In the genomic region with DNA sequence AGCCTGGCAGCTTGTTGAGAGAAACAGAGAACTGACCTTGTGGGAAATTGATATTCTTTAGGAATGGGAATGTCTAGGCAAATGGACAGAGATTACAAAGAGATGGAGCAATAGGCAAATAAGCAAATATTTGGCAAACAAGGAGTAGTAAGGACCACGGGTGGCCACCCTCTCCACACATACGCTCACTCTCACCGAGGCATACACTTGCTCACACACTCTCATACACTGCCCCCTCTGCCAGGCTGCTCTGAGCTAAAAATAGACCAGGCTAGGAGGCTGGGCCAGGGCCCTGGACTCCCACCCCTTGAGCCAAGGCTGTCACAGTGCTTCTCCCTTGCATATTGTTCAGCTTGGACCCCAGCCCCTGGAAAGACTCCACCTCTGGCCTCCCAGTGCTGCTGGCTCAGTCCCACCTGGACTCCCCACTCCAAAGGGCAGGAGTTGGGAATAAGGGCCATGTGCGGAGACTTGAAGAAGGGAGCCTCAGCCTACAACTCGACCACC, we compare ENCODE assay signal across 15 cellular contexts. TPM values are rescaled to one million over a fixed set of nuclear protein-coding genes. Genes with fewer than 3 reads are reported as not detected.
DNase-seq lines count a peak whose midpoint lies in the region; ATAC-seq and TF ChIP-seq lines count a peak whose summit lies in the region.
"Had no signal": no experiment of that assay in that cellular context is flagged by ENCODE, and none has a peak within 500 bp of the region (broad histone marks: within the 10 kb centered on the region; RNA-seq: fewer than 3 reads in every experiment).

No MANE protein-coding gene starts in this region.

- peak overlapping the region; percentile 76 for H3K4me3 Mint-ChIP-seq in progenitor cell of endocrine pancreas (ENCODE audit: low read depth)
- no peak overlapping the region for H3K4me3 Mint-ChIP-seq in activated CD4-positive, alpha-beta T cell treated with anti-CD3 and anti-CD28 coated beads, Interleukin-2, amount 10 ng/mL, durations not matched to agents 7 days and 5 days
- H3K4me3 Mint-ChIP-seq: memory B cell had no signal

- H3K4me3 ChIP-seq in H7 (ENCODE audit: insufficient read depth, low read depth, low read length) = peak overlapping the region; percentile 74
- no peak overlapping the region for H3K4me3 ChIP-seq in body of pancreas
- H3K4me3 ChIP-seq in iPS DF 6.9 (ENCODE audit: low read length) = peak overlapping the region; percentile 79; the same call in 1 of the 2 replicates

- TF ChIP-seq CTCF in body of pancreas (IDR thresholded peaks at IDR 0.05) (no peak), progenitor cell of endocrine pancreas (IDR thresholded peaks at IDR 0.05; ENCODE audit: unreplicated experiment) (no peak)

- peaks cover 56% of the 10 kb centered on the region for H3K27me3 Mint-ChIP-seq in progenitor cell of endocrine pancreas
- peaks cover 70% of the 10 kb centered on the region for H3K27me3 Mint-ChIP-seq in activated CD4-positive, alpha-beta T cell treated with anti-CD3 and anti-CD28 coated beads, Interleukin-2, amount 10 ng/mL, durations not matched to agents 7 days and 5 days

- ATAC-seq in body of pancreas = no peak
- ATAC-seq in activated naive CD4-positive, alpha-beta T cell treated with anti-CD3 and anti-CD28 coated beads, Interleukin-2, amount 50 U/mL, for 72 hours = no peak

- H3K4me1 Mint-ChIP-seq in progenitor cell of endocrine pancreas (ENCODE audit: low read depth) = peaks cover 34% of the 10 kb centered on the region
- H3K4me1 Mint-ChIP-seq in activated CD4-positive, alpha-beta T cell treated with anti-CD3 and anti-CD28 coated beads, Interleukin-2, amount 10 ng/mL, durations not matched to agents 7 days and 5 days = peaks cover 7% of the 10 kb centered on the region

- H3K27ac ChIP-seq in body of pancreas = no peak overlapping the region
- H3K27ac ChIP-seq in iPS DF 6.9 (ENCODE audit: low read length) = no peak overlapping the region

- peaks cover 4% of the 10 kb centered on the region for H3K36me3 Mint-ChIP-seq in progenitor cell of endocrine pancreas (ENCODE audit: insufficient read depth)
- H3K36me3 Mint-ChIP-seq in activated CD4-positive, alpha-beta T cell treated with anti-CD3 and anti-CD28 coated beads, Interleukin-2, amount 10 ng/mL, durations not matched to agents 7 days and 5 days (ENCODE audit: low read depth) = no peaks in the 10 kb centered on the region
- H3K36me3 Mint-ChIP-seq in activated naive CD4-positive, alpha-beta T cell treated with anti-CD3 and anti-CD28 coated beads, Interleukin-2, amount 50 U/mL, for 72 hours = no peaks in the 10 kb centered on the region
- H3K36me3 Mint-ChIP-seq: CD4-positive, CD25-positive, alpha-beta regulatory T cell; memory B cell had no signal

- H3K9me3 Mint-ChIP-seq in progenitor cell of endocrine pancreas (ENCODE audit: low read depth) = no peaks in the 10 kb centered on the region
- no peaks in the 10 kb centered on the region for H3K9me3 Mint-ChIP-seq in activated CD4-positive, alpha-beta T cell treated with anti-CD3 and anti-CD28 coated beads, Interleukin-2, amount 10 ng/mL, durations not matched to agents 7 days and 5 days
- H3K9me3 Mint-ChIP-seq in activated naive CD4-positive, alpha-beta T cell treated with anti-CD3 and anti-CD28 coated beads, Interleukin-2, amount 50 U/mL, for 72 hours = no peaks in the 10 kb centered on the region
- H3K9me3 Mint-ChIP-seq: memory B cell had no signal

- intact Hi-C loops in body of pancreas (cut with DNase I) = loop anchor here (10.0 kb wide), 1 partner anchor 377 kb away; no protein-coding TSS in a partner anchor

- WGBS in body of pancreas, 2 donors = 16 to 34% methylated on average over 5 of the region's 5 CpGs
- WGBS in iPS DF 6.9 (ENCODE audit: insufficient coverage, insufficient read length) = no CpG with 5 or more reads among the region's 5 CpGs

- peak; percentile 60 for DNase-seq in H7
- peak in 3 of 4 donors; percentile 39 to 49 (median 44) for DNase-seq in body of pancreas
- no peak for DNase-seq in iPS DF 6.9 (ENCODE audit: low read depth, low spot score)
- DNase-seq in progenitor cell of endocrine pancreas (ENCODE audit: low spot score, unreplicated experiment) = no peak
- DNase-seq in activated CD4-positive, alpha-beta T cell treated with anti-CD3 and anti-CD28 coated beads, Interleukin-2, amount 10 ng/mL, durations not matched to agents 7 days and 5 days = no peak
- no peak for DNase-seq in Kasumi-1 (lab: John Stamatoyannopoulos, UW)
- no peak for DNase-seq in activated T-cell treated with anti-CD3 and anti-CD28 coated beads for 4 hours
- DNase-seq in activated naive CD4-positive, alpha-beta T cell treated with anti-CD3 and anti-CD28 coated beads, Interleukin-2, amount 50 U/mL, for 72 hours (ENCODE audit: low spot score in 2 of 2) = no peak
- DNase-seq: activated effector memory CD4-positive, alpha-beta T cell treated with anti-CD3 and anti-CD28 coated beads, Interleukin-2, amount 50 U/mL, for 16 hours; CD4-positive, CD25-positive, alpha-beta regulatory T cell; NCI-H146; stimulated activated CD4-positive, alpha-beta T cell treated with anti-CD3 and anti-CD28 coated beads, Interleukin-2, amount 100 ng/mL, for 24 hours had no signal

- peaks cover 18% of the 10 kb centered on the region for H3K4me1 ChIP-seq in body of pancreas
- peaks cover 10% of the 10 kb centered on the region; the same call in 1 of the 2 replicates for H3K4me1 ChIP-seq in iPS DF 6.9 (ENCODE audit: control insufficient read depth, insufficient read depth, low read length)

- H3K27me3 ChIP-seq in H7 (ENCODE audit: control insufficient read depth, insufficient read depth, low read length) (peaks cover 32% of the 10 kb centered on the region), body of pancreas (no peaks in the 10 kb centered on the region), iPS DF 6.9 (ENCODE audit: control insufficient read depth, insufficient read depth, low read length) (peaks cover 16% of the 10 kb centered on the region; the same call in 1 of the 2 replicates)

- no peak overlapping the region for H3K27ac Mint-ChIP-seq in progenitor cell of endocrine pancreas
- H3K27ac Mint-ChIP-seq in activated CD4-positive, alpha-beta T cell treated with anti-CD3 and anti-CD28 coated beads, Interleukin-2, amount 10 ng/mL, durations not matched to agents 7 days and 5 days = no peak overlapping the region
- H3K27ac Mint-ChIP-seq in activated naive CD4-positive, alpha-beta T cell treated with anti-CD3 and anti-CD28 coated beads, Interleukin-2, amount 50 U/mL, for 72 hours = no peak overlapping the region
- H3K27ac Mint-ChIP-seq: CD4-positive, CD25-positive, alpha-beta regulatory T cell; memory B cell had no signal

- POLR2A ChIA-PET in activated CD4-positive, alpha-beta T cell treated with anti-CD3 and anti-CD28 coated beads, Interleukin-2, amount 10 ng/mL, durations not matched to agents 7 days and 5 days (lab: Charles Lee) = no interaction called here

- H3K9me3 ChIP-seq in body of pancreas (no peaks in the 10 kb centered on the region), iPS DF 6.9 (ENCODE audit: control insufficient read depth, insufficient read depth, low read length) (no peaks in the 10 kb centered on the region)

- CTCF ChIA-PET in activated CD4-positive, alpha-beta T cell treated with anti-CD3 and anti-CD28 coated beads, Interleukin-2, amount 10 ng/mL, durations not matched to agents 7 days and 5 days (lab: Charles Lee) = interaction anchor here (1.0 to 1.3 kb wide), 2 partner anchors 10 to 20 kb away, joined by 3 to 4 read pairs; no protein-coding TSS in a partner anchor

- no peaks in the 10 kb centered on the region for H3K36me3 ChIP-seq in H7 (replicated peaks; ENCODE audit: control insufficient read depth, insufficient read depth, low read length)
- H3K36me3 ChIP-seq in body of pancreas (replicated peaks in 1 of 2; ENCODE audit: insufficient read depth in 1 of 2, low read depth in 2 of 2) = no peaks in the 10 kb centered on the region
- H3K36me3 ChIP-seq in iPS DF 6.9 (ENCODE audit: control insufficient read depth, insufficient read depth, low read length) = no peaks in the 10 kb centered on the region

- TF ChIP-seq POLR2A in body of pancreas (IDR thresholded peaks at IDR 0.05) = no peak

RNA-seq across cellular contexts. Expression of a gene that starts 1.1 kb away (rescaled TPM):
- 23.8 and 24.3 TPM in 2 replicates for total RNA-seq in H7 (2014; rRNA removed; shearing (Covaris generic))
- 10 to 100 TPM in 1 of 2 donors, 1 to 10 TPM in 1; 3.6 to 51.4 TPM for total RNA-seq in body of pancreas
- total RNA-seq in progenitor cell of endocrine pancreas = 22.1 and 22.3 TPM in 2 replicates
- not detected for total RNA-seq in activated CD4-positive, alpha-beta T cell treated with anti-CD3 and anti-CD28 coated beads, Interleukin-2, amount 10 ng/mL, durations not matched to agents 7 days and 5 days
- total RNA-seq in activated naive CD4-positive, alpha-beta T cell treated with anti-CD3 and anti-CD28 coated beads, Interleukin-2, amount 50 U/mL, for 72 hours = not detected
- total RNA-seq: CD4-positive, CD25-positive, alpha-beta regulatory T cell; endothelial cell of umbilical vein had no signal

RNA-seq across cellular contexts. Expression of a gene that starts 38.0 kb away (rescaled TPM):
- total RNA-seq in H7 (2014; rRNA removed; shearing (Covaris generic)) = 5.0 and 7.7 TPM in 2 replicates
- total RNA-seq in body of pancreas = 1 to 10 TPM; 1.8 to 6.6 TPM
- 0.71 and 0.81 TPM in 2 replicates for total RNA-seq in progenitor cell of endocrine pancreas
- 10 to 100 TPM; 21.4 to 21.7 TPM for total RNA-seq in activated CD4-positive, alpha-beta T cell treated with anti-CD3 and anti-CD28 coated beads, Interleukin-2, amount 10 ng/mL, durations not matched to agents 7 days and 5 days
- total RNA-seq in activated naive CD4-positive, alpha-beta T cell treated with anti-CD3 and anti-CD28 coated beads, Interleukin-2, amount 50 U/mL, for 72 hours = 10 to 100 TPM; 24.1 to 33.6 TPM
- total RNA-seq: endothelial cell of umbilical vein had no signal

RNA-seq across cellular contexts. Expression of a gene that starts 47.3 kb away (rescaled TPM):
- not detected in 2 replicates for total RNA-seq in H7 (2014; rRNA removed; shearing (Covaris generic))
- total RNA-seq in body of pancreas (not detected), progenitor cell of endocrine pancreas (not detected in 2 replicates)
- total RNA-seq in activated CD4-positive, alpha-beta T cell treated with anti-CD3 and anti-CD28 coated beads, Interleukin-2, amount 10 ng/mL, durations not matched to agents 7 days and 5 days = not detected
- total RNA-seq in activated naive CD4-positive, alpha-beta T cell treated with anti-CD3 and anti-CD28 coated beads, Interleukin-2, amount 50 U/mL, for 72 hours = not detected
- total RNA-seq: CD4-positive, CD25-positive, alpha-beta regulatory T cell; endothelial cell of umbilical vein; urinary bladder had no signal

Comparison
In these comparisons a context has a peak if more than half of its experiments do, and no peak if none do; other contexts are left out.
1. DNase-seq: peak in H7 (single experiment) and body of pancreas (3 of 4); none in iPS DF 6.9 (single experiment), progenitor cell of endocrine pancreas (single experiment), activated CD4-positive, alpha-beta T cell treated with anti-CD3 and anti-CD28 coated beads, Interleukin-2, amount 10 ng/mL, durations not matched to agents 7 days and 5 days (single experiment), Kasumi-1 (0 of 2), activated T-cell treated with anti-CD3 and anti-CD28 coated beads for 4 hours (single experiment) and activated naive CD4-positive, alpha-beta T cell treated with anti-CD3 and anti-CD28 coated beads, Interleukin-2, amount 50 U/mL, for 72 hours (0 of 2).
2. H3K4me3 ChIP-seq: peak in H7 (single experiment) and iPS DF 6.9 (single experiment); none in body of pancreas (0 of 2).
3. RNA of a gene that starts 1.1 kb away (total RNA-seq): 3.6 to 51.4 TPM in body of pancreas, 23.8 to 24.3 TPM in H7 and 22.1 to 22.3 TPM in progenitor cell of endocrine pancreas; not detected in activated CD4-positive, alpha-beta T cell treated with anti-CD3 and anti-CD28 coated beads, Interleukin-2, amount 10 ng/mL, durations not matched to agents 7 days and 5 days and not detected in activated naive CD4-positive, alpha-beta T cell treated with anti-CD3 and anti-CD28 coated beads, Interleukin-2, amount 50 U/mL, for 72 hours; every median in the first group is over 4 times any median in the second.